9 cellular contexts compared by ENCODE assay signal in genomic region chr18:58135170-58135569, GRCh38.
DNase-seq lines count a peak whose midpoint lies in the region; ATAC-seq lines count a peak whose summit lies in the region.
"Had no signal": no experiment of that assay in that cellular context is flagged by ENCODE, and none has a peak within 500 bp of the region (broad histone marks: within the 10 kb centered on the region; RNA-seq: fewer than 3 reads in every experiment).

No MANE protein-coding gene starts in this region.

- peaks cover 17% of the 10 kb centered on the region for H3K4me1 Mint-ChIP-seq in activated naive CD8-positive, alpha-beta T cell treated with anti-CD3 and anti-CD28 coated beads, Interleukin-2, amount 50 U/mL, for 24 hours
- peaks cover 11 to 23% (median 19%) of the 10 kb centered on the region in 4 donors for H3K4me1 Mint-ChIP-seq in naive thymus-derived CD8-positive, alpha-beta T cell

- ATAC-seq in HG02610 (IDR thresholded peaks at IDR 0.05; ENCODE audit: unreplicated experiment), result peak; percentile 61
- ATAC-seq in activated naive CD8-positive, alpha-beta T cell treated with anti-CD3 and anti-CD28 coated beads, Interleukin-2, amount 50 U/mL, for 24 hours, result peak; percentile 94
- peak; percentile 25 to 73 for ATAC-seq in naive thymus-derived CD8-positive, alpha-beta T cell

- DNase-seq in ELR (ENCODE audit: low read depth) (peak; percentile 68), NCI-H1436 (lab: John Stamatoyannopoulos, UW) (no peak), NCI-H146 (lab: John Stamatoyannopoulos, UW) (no peak), HuH-7.5 (ENCODE audit: low spot score) (no peak), NCI-H2081 treated with DMSO at 0.1 percent for 48 hours (lab: John Stamatoyannopoulos, UW) (no peak)
- peak; percentile 9 for DNase-seq in activated naive CD8-positive, alpha-beta T cell treated with anti-CD3 and anti-CD28 coated beads, Interleukin-2, amount 50 U/mL, for 24 hours
- peak in 3 of 10 donors; percentile 8 to 20 (median 11) for DNase-seq in naive thymus-derived CD8-positive, alpha-beta T cell

- H3K27ac Mint-ChIP-seq in activated naive CD8-positive, alpha-beta T cell treated with anti-CD3 and anti-CD28 coated beads, Interleukin-2, amount 50 U/mL, for 24 hours, result peak overlapping the region; percentile 1
- H3K27ac Mint-ChIP-seq in naive thymus-derived CD8-positive, alpha-beta T cell, result no peak overlapping the region
- H3K27ac Mint-ChIP-seq: naive B cell had no signal

- no peaks in the 10 kb centered on the region for H3K9me3 Mint-ChIP-seq in activated naive CD8-positive, alpha-beta T cell treated with anti-CD3 and anti-CD28 coated beads, Interleukin-2, amount 50 U/mL, for 24 hours
- no peaks in the 10 kb centered on the region for H3K9me3 Mint-ChIP-seq in naive thymus-derived CD8-positive, alpha-beta T cell
- H3K9me3 Mint-ChIP-seq: naive B cell had no signal

- H3K27me3 Mint-ChIP-seq in activated naive CD8-positive, alpha-beta T cell treated with anti-CD3 and anti-CD28 coated beads, Interleukin-2, amount 50 U/mL, for 24 hours, result no peaks in the 10 kb centered on the region
- H3K27me3 Mint-ChIP-seq in naive thymus-derived CD8-positive, alpha-beta T cell, result peaks cover 6 to 18% (median 15%) of the 10 kb centered on the region in 5 donors

- POLR2A ChIA-PET in naive thymus-derived CD8-positive, alpha-beta T cell (lab: Charles Lee), result interaction anchor here (0.6 kb wide), 1 partner anchor 1192 kb away, joined by 3 read pairs; no protein-coding TSS in a partner anchor

- no peaks in the 10 kb centered on the region for H3K36me3 Mint-ChIP-seq in activated naive CD8-positive, alpha-beta T cell treated with anti-CD3 and anti-CD28 coated beads, Interleukin-2, amount 50 U/mL, for 24 hours (ENCODE audit: low read depth)
- H3K36me3 Mint-ChIP-seq in naive thymus-derived CD8-positive, alpha-beta T cell, result no peaks in the 10 kb centered on the region
- H3K36me3 Mint-ChIP-seq: naive B cell had no signal

- H3K4me3 Mint-ChIP-seq in activated naive CD8-positive, alpha-beta T cell treated with anti-CD3 and anti-CD28 coated beads, Interleukin-2, amount 50 U/mL, for 24 hours, result no peak overlapping the region
- H3K4me3 Mint-ChIP-seq in naive thymus-derived CD8-positive, alpha-beta T cell, result peak overlapping the region in 3 of 10 donors; percentile 26 to 52 (median 29)

Comparison
In these comparisons a context has a peak if more than half of its experiments do, and no peak if none do; other contexts are left out.
1. DNase-seq: peak in ELR (single experiment) and activated naive CD8-positive, alpha-beta T cell treated with anti-CD3 and anti-CD28 coated beads, Interleukin-2, amount 50 U/mL, for 24 hours (single experiment); none in NCI-H1436 (single experiment), NCI-H146 (single experiment), HuH-7.5 (single experiment) and NCI-H2081 treated with DMSO at 0.1 percent for 48 hours (single experiment).
2. Peak in every context shown above with its lines, with median percentiles within 50 percentile points of each other: ATAC-seq.